1 cellular context compared by ENCODE assay signal in the genomic region with DNA sequence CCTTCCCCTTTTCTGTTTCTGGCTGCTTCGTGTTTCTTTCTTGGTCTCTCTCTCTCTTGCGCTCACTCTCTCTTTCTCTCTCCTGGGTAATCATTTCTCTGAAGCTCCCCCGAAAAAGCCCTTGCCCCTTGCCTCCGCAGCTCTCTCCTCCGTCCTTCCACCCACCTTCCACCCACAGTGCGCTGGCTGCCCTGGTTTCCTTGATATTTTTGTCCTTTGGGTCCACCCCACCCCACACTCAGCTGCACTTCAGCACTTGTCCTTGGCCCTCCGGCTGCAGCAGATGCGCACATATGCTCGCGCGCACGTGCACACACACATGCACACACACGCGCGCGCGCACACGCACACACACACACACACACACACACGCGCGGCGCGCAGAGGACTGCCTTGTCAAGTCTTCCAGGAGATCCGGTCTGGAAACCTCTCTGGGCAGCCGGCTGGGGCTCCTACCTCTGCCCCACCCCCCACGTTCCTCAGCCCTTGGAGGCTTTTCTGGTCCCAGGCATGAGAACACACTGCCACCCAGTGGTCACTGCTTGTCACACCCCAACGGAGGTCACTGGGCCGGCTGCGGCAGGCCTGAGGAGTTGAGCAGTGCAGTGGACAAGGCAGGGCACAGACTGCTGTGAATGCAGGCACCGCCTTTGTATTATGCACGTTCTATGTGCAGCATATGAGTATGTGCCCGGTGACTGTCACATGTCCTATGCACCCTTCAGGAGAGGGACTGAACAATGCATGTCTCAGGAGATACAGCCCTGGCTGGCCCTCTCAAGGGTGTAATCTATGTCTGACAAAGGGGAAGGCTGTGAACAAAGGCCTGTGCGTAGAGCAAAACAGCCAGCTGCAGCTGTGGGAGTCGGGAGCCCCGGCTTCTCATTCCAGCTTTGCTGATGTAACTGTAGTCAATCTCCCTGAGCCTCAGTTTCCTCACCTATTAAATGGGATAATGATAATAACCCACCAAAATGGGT.
A peak's percentile ranks its signal among the peaks of the same experiment; 100 is the strongest.
TF ChIP-seq lines count a peak whose summit lies in the region.

No MANE protein-coding gene starts in this region.

TF ChIP-seq in A549, 52 proteins besides CTCF, POLR2A, EP300 and RAD21:
- TF ChIP-seq SMC3 (IDR thresholded peaks at IDR 0.05) (peak; percentile 98), FOSL2 (IDR thresholded peaks at IDR 0.05) (no peak), FOSL2 (CRISPR knock-in tag; IDR thresholded peaks at IDR 0.05) (0 out of 2 replicates have a peak, but pooled peaks have one; percentile 3), BHLHE40 (IDR thresholded peaks at IDR 0.05; ENCODE audit: low read depth, low read length) (peak; percentile 65; the same call in 1 of the 2 replicates), TP53 (CRISPR knock-in tag; IDR thresholded peaks at IDR 0.05) (no peak), CHD2 (IDR thresholded peaks at IDR 0.05; ENCODE audit: low read length, partially characterized antibody) (peak; percentile 56), MYC (IDR thresholded peaks at IDR 0.05; ENCODE audit: borderline replicate concordance, low read length) (peak; percentile 33; the same call in 1 of the 2 replicates), MAZ (IDR thresholded peaks at IDR 0.05; ENCODE audit: borderline replicate concordance, low read depth, low read length) (peak; percentile 65; the same call in 1 of the 2 replicates), NPAS2 (CRISPR knock-in tag; IDR thresholded peaks at IDR 0.05; ENCODE audit: borderline replicate concordance) (peak; percentile 79)
- TF ChIP-seq, protein P1, sequence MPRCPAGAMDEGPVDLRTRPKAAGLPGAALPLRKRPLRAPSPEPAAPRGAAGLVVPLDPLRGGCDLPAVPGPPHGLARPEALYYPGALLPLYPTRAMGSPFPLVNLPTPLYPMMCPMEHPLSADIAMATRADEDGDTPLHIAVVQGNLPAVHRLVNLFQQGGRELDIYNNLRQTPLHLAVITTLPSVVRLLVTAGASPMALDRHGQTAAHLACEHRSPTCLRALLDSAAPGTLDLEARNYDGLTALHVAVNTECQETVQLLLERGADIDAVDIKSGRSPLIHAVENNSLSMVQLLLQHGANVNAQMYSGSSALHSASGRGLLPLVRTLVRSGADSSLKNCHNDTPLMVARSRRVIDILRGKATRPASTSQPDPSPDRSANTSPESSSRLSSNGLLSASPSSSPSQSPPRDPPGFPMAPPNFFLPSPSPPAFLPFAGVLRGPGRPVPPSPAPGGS (IDR thresholded peaks at IDR 0.05): no peak
- TF ChIP-seq, protein P2, sequence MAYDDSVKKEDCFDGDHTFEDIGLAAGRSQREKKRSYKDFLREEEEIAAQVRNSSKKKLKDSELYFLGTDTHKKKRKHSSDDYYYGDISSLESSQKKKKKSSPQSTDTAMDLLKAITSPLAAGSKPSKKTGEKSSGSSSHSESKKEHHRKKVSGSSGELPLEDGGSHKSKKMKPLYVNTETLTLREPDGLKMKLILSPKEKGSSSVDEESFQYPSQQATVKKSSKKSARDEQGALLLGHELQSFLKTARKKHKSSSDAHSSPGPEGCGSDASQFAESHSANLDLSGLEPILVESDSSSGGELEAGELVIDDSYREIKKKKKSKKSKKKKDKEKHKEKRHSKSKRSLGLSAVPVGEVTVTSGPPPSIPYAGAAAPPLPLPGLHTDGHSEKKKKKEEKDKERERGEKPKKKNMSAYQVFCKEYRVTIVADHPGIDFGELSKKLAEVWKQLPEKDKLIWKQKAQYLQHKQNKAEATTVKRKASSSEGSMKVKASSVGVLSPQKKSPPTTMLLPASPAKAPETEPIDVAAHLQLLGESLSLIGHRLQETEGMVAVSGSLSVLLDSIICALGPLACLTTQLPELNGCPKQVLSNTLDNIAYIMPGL (CRISPR knock-in tag; IDR thresholded peaks at IDR 0.05; ENCODE audit: borderline replicate concordance): 0 out of 2 replicates have a peak, but pooled peaks have one; percentile 56
- TF ChIP-seq, protein P3, sequence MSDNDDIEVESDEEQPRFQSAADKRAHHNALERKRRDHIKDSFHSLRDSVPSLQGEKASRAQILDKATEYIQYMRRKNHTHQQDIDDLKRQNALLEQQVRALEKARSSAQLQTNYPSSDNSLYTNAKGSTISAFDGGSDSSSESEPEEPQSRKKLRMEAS (IDR thresholded peaks at IDR 0.05): peak; percentile 83
